In the genomic region with DNA sequence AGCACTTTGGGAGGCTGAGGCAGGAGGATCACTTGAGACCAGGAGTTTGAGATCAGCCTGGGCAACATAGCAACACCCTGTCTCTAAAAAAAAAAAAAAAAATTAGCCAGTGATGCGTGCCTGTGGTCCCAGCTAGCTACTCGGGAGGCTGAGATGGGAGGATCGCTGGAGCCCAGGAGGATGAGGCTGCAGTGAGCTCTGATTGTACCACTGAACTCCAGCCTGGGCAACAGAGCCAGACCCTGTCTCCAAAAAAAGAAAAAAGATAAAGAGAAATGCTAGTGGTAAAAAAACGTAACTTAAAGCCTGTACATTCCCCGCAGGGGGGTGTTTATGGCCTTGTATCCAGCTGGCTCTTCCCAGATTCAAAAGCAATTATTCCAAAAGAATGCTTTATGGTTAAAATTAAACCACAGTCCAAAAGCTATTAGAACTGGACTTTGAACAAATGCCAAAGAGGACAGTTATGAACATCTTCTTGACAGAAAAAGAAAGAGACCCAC, we compare ENCODE assay signal across 8 cellular contexts. TPM values are rescaled to one million over a fixed set of nuclear protein-coding genes. Genes with fewer than 3 reads are reported as not detected.
A peak's percentile ranks its signal among the peaks of the same experiment; 100 is the strongest.
DNase-seq lines count a peak whose midpoint lies in the region; ATAC-seq and TF ChIP-seq lines count a peak whose summit lies in the region.

No MANE protein-coding gene starts in this region.

- no peaks in the 10 kb centered on the region for H3K9me3 Mint-ChIP-seq in CD4-positive, alpha-beta T cell
- H3K9me3 Mint-ChIP-seq in neural crest cell: no peaks in the 10 kb centered on the region

- intact Hi-C loops in CD4-positive, alpha-beta T cell (cut with DNase I, micrococcal nuclease): loop anchor here in 1 of 2 experiments (1.0 kb wide), 1 partner anchor 106 kb away; no protein-coding TSS in a partner anchor

- H3K9me2 ChIP-seq in MM.1S (replicated peaks; ENCODE audit: insufficient read depth, low read length): no peaks in the 10 kb centered on the region

- POLR2A ChIA-PET in CD4-positive, alpha-beta T cell (lab: Charles Lee): interaction anchor here (0.6 to 2.9 kb wide), 5 partner anchors 37 to 105 kb away, joined by 3 to 18 read pairs (median 7); a partner anchor contains a TSS

- no peaks in the 10 kb centered on the region for H4K20me1 ChIP-seq in MM.1S (ENCODE audit: insufficient read depth, low read length)

- no peaks in the 10 kb centered on the region for H3K9me3 ChIP-seq in CD4-positive, alpha-beta T cell (ENCODE audit: control insufficient read depth, low read length)
- H3K9me3 ChIP-seq in MM.1S (replicated peaks; ENCODE audit: insufficient read depth, low read length) (no peaks in the 10 kb centered on the region), duodenal mucosa (ENCODE audit: control insufficient read depth in 1 of 2, low read length in 2 of 2) (no peaks in the 10 kb centered on the region)

- H3K9ac ChIP-seq in MM.1S (ENCODE audit: low read length): peak overlapping the region; percentile 34; the same call in 1 of the 2 replicates
- H3K9ac ChIP-seq in duodenal mucosa (ENCODE audit: low read depth in 1 of 2, low read length in 2 of 2): peak overlapping the region; percentile 18 to 64

- H3K27ac Mint-ChIP-seq in CD4-positive, alpha-beta T cell: peak overlapping the region; percentile 67
- no peak overlapping the region for H3K27ac Mint-ChIP-seq in neural crest cell (ENCODE audit: unreplicated experiment)

- no peaks in the 10 kb centered on the region for H3K27me3 Mint-ChIP-seq in CD4-positive, alpha-beta T cell
- peaks cover 4% of the 10 kb centered on the region for H3K27me3 Mint-ChIP-seq in neural crest cell (ENCODE audit: low read depth)

- H3K79me2 ChIP-seq in MM.1S (ENCODE audit: low read length): no peaks in the 10 kb centered on the region

- no peak for ATAC-seq in CD4-positive, alpha-beta T cell (ENCODE audit: poor library complexity)
- ATAC-seq in GM18867 (IDR thresholded peaks at IDR 0.05; ENCODE audit: unreplicated experiment): no peak
- ATAC-seq in HG03354 (IDR thresholded peaks at IDR 0.05; ENCODE audit: poor library complexity, severe bottlenecking, unreplicated experiment): no peak

- H3K4me1 ChIP-seq in MM.1S (ENCODE audit: low read length) (0 out of 2 replicates have a peak, but pooled peaks cover 8% of the 10 kb centered on the region), duodenal mucosa (ENCODE audit: control insufficient read depth in 1 of 2, insufficient read depth in 2 of 2, low read length in 2 of 2) (peaks cover 21 to 24% of the 10 kb centered on the region in 2 donors)

- peak overlapping the region; percentile 76 for H3K4me3 Mint-ChIP-seq in CD4-positive, alpha-beta T cell
- H3K4me3 Mint-ChIP-seq in neural crest cell: peak overlapping the region; percentile 82

- H2AFZ ChIP-seq in MM.1S (ENCODE audit: low read length): peak overlapping the region; percentile 46; the same call in 1 of the 2 replicates

- in situ Hi-C loops in GM13977 (cut with MboI; ENCODE audit: low pct_unique_long_range_greater_than_20kb, low sequenced_read_pairs, unreplicated experiment): loop anchor here (10.0 kb wide), 1 partner anchor 103 kb away; a partner anchor contains a TSS

- peak overlapping the region; percentile 69 for H3K4me2 ChIP-seq in MM.1S (ENCODE audit: low read depth, low read length)

- H3K27ac ChIP-seq in CD4-positive, alpha-beta T cell (ENCODE audit: low read depth, low read length): no peak overlapping the region
- H3K27ac ChIP-seq in MM.1S (ENCODE audit: low read length) (peak overlapping the region; percentile 45; the same call in 1 of the 2 replicates), duodenal mucosa (ENCODE audit: low read depth, low read length) (peak overlapping the region; percentile 73)

- CTCF ChIA-PET in CD4-positive, alpha-beta T cell (lab: Charles Lee): interaction anchor here (0.6 to 4.5 kb wide), 14 partner anchors 11 to 106 kb away, joined by 3 to 39 read pairs (median 4); a partner anchor contains a TSS

- no peaks in the 10 kb centered on the region for H3K36me3 Mint-ChIP-seq in CD4-positive, alpha-beta T cell (ENCODE audit: low read depth)
- H3K36me3 Mint-ChIP-seq in neural crest cell (ENCODE audit: low read depth): no peaks in the 10 kb centered on the region

- TF ChIP-seq CTCF in CD4-positive, alpha-beta T cell (IDR thresholded peaks at IDR 0.05): no peak
- TF ChIP-seq CTCF in MM.1S (IDR thresholded peaks at IDR 0.05; ENCODE audit: low read length): no peak
- no peak for TF ChIP-seq CTCF in neural crest cell (conservative IDR thresholded peaks at IDR 0.05)
- no peak for TF ChIP-seq CTCF in GM13977 (IDR thresholded peaks at IDR 0.05; ENCODE audit: extremely low read depth, insufficient read depth, missing control alignments)

- peaks cover 4% of the 10 kb centered on the region for H3F3A ChIP-seq in MM.1S (ENCODE audit: insufficient read depth, low read length)

- H3K4me3 ChIP-seq in MM.1S (ENCODE audit: low read length): peak overlapping the region; percentile 51
- peak overlapping the region; percentile 62 to 84 for H3K4me3 ChIP-seq in duodenal mucosa (ENCODE audit: low read depth in 1 of 2, low read length in 2 of 2)

- no peak for DNase-seq in CD4-positive, alpha-beta T cell
- DNase-seq in MM.1S (no peak), neural crest cell (ENCODE audit: low read depth, low spot score) (no peak), GM13977 (ENCODE audit: low spot score) (no peak), MV-4-11 (lab: John Stamatoyannopoulos, UW) (no peak)

- H3K4me1 Mint-ChIP-seq in CD4-positive, alpha-beta T cell (ENCODE audit: low read depth): peaks cover 11% of the 10 kb centered on the region
- peaks cover 18% of the 10 kb centered on the region for H3K4me1 Mint-ChIP-seq in neural crest cell

- H3K36me3 ChIP-seq in MM.1S (replicated peaks; ENCODE audit: insufficient read depth, low read length) (no peaks in the 10 kb centered on the region), duodenal mucosa (ENCODE audit: control insufficient read depth in 1 of 2, insufficient read depth in 2 of 2, low read length in 2 of 2) (no peaks in the 10 kb centered on the region)

- no peaks in the 10 kb centered on the region for H3K27me3 ChIP-seq in CD4-positive, alpha-beta T cell (ENCODE audit: control insufficient read depth, insufficient read depth, low read length)
- H3K27me3 ChIP-seq in MM.1S (replicated peaks; ENCODE audit: insufficient read depth, low read length): no peaks in the 10 kb centered on the region
- H3K27me3 ChIP-seq in duodenal mucosa (ENCODE audit: control insufficient read depth in 1 of 2, insufficient read depth in 2 of 2, low read length in 2 of 2): peaks cover 0 to under 1% of the 10 kb centered on the region in 2 donors

RNA-seq across cellular contexts. Expression of a gene that starts 16.4 kb away (rescaled TPM):
- total RNA-seq in CD4-positive, alpha-beta T cell: under 1 TPM; 0.33 to 0.61 TPM
- total RNA-seq in neural crest cell: 1.9 and 2.4 TPM in 2 replicates

RNA-seq across cellular contexts. Expression of a gene that starts 30.5 kb away (rescaled TPM):
- total RNA-seq in CD4-positive, alpha-beta T cell: under 1 TPM; 0.20 to 0.52 TPM
- not detected in 2 replicates for total RNA-seq in neural crest cell

RNA-seq across cellular contexts. Expression of a gene that starts 36.6 kb away (rescaled TPM):
- 10 to 100 TPM; 12.7 to 12.8 TPM for total RNA-seq in CD4-positive, alpha-beta T cell
- 10.7 and 10.8 TPM in 2 replicates for total RNA-seq in neural crest cell

RNA-seq across cellular contexts. Expression of a gene that starts 40.6 kb away (rescaled TPM):
- 100 to 1,000 TPM; 322 to 331 TPM for total RNA-seq in CD4-positive, alpha-beta T cell
- 1,357 and 1,437 TPM in 2 replicates for total RNA-seq in neural crest cell

RNA-seq across cellular contexts. Expression of a gene that starts 42.9 kb away (rescaled TPM):
- 10 to 100 TPM; 37.7 to 39.2 TPM for total RNA-seq in CD4-positive, alpha-beta T cell
- total RNA-seq in neural crest cell: 63.8 and 73.5 TPM in 2 replicates
